ENCODE assay signal across 1 cellular context in genomic region chr14:37591311-37591940, GRCh38.
TF ChIP-seq lines count a peak whose summit lies in the region.

No MANE protein-coding gene starts in this region.

TF ChIP-seq in HepG2, 621 proteins besides CTCF, POLR2A, EP300 and RAD21 (continued from another document and continues in another):
- peak; percentile 28; the same call in 1 of the 2 replicates for TF ChIP-seq ARHGAP35 (CRISPR knock-in tag; IDR thresholded peaks at IDR 0.05; ENCODE audit: borderline replicate concordance)
- no peak for TF ChIP-seq YEATS2 (CRISPR knock-in tag; IDR thresholded peaks at IDR 0.05; ENCODE audit: borderline replicate concordance)
- no peak for TF ChIP-seq RARG (CRISPR knock-in tag; IDR thresholded peaks at IDR 0.05; ENCODE audit: low read depth)
- no peak for TF ChIP-seq ZNF280D (CRISPR knock-in tag; IDR thresholded peaks at IDR 0.05)
- TF ChIP-seq SOX5 (CRISPR knock-in tag; IDR thresholded peaks at IDR 0.05; ENCODE audit: borderline replicate concordance) = no peak
- no peak for TF ChIP-seq SRY (CRISPR knock-in tag; IDR thresholded peaks at IDR 0.05)
- no peak for TF ChIP-seq RBFOX2 (IDR thresholded peaks at IDR 0.05; ENCODE audit: low read depth, low read length)
- no peak for TF ChIP-seq PLRG1 (conservative IDR thresholded peaks at IDR 0.05)
- TF ChIP-seq ZNF639 (CRISPR knock-in tag; conservative IDR thresholded peaks at IDR 0.05) = no peak
- no peak for TF ChIP-seq ZNF580 (CRISPR knock-in tag; IDR thresholded peaks at IDR 0.05; ENCODE audit: borderline replicate concordance, low read depth)
- TF ChIP-seq ZNF451 (CRISPR knock-in tag; IDR thresholded peaks at IDR 0.05) = no peak
- TF ChIP-seq HMGXB3 (CRISPR knock-in tag; IDR thresholded peaks at IDR 0.05; ENCODE audit: borderline replicate concordance) = no peak
- TF ChIP-seq RELA (CRISPR knock-in tag; IDR thresholded peaks at IDR 0.05) = no peak
- no peak for TF ChIP-seq ZNF362 (CRISPR knock-in tag; IDR thresholded peaks at IDR 0.05; ENCODE audit: borderline replicate concordance)
- TF ChIP-seq ATM (IDR thresholded peaks at IDR 0.05; ENCODE audit: borderline replicate concordance) = no peak
- no peak for TF ChIP-seq JUN (CRISPR knock-in tag; IDR thresholded peaks at IDR 0.05)
- no peak for TF ChIP-seq ZNF800 (CRISPR knock-in tag; IDR thresholded peaks at IDR 0.05)
- no peak for TF ChIP-seq U2AF1 (optimal IDR thresholded peaks at IDR 0.05; ENCODE audit: low read depth, low read length)
- TF ChIP-seq DPF2 (CRISPR knock-in tag; IDR thresholded peaks at IDR 0.05; ENCODE audit: borderline replicate concordance, low read depth) = no peak
- TF ChIP-seq ZNF317 (CRISPR knock-in tag; IDR thresholded peaks at IDR 0.05) = no peak
- TF ChIP-seq ZFP90 (CRISPR knock-in tag; IDR thresholded peaks at IDR 0.05; ENCODE audit: borderline replicate concordance) = no peak
- no peak for TF ChIP-seq ZNF207 (IDR thresholded peaks at IDR 0.05; ENCODE audit: borderline replicate concordance)
- TF ChIP-seq GATAD2A (CRISPR knock-in tag; IDR thresholded peaks at IDR 0.05) = no peak
- TF ChIP-seq ATF5 (CRISPR knock-in tag; IDR thresholded peaks at IDR 0.05; ENCODE audit: low read depth) = no peak; the same call in 1 of the 2 replicates
- TF ChIP-seq ZFP62 (CRISPR knock-in tag; IDR thresholded peaks at IDR 0.05) = no peak
- TF ChIP-seq GMEB2 (CRISPR knock-in tag; IDR thresholded peaks at IDR 0.05; ENCODE audit: low read depth) = no peak
- TF ChIP-seq SOX13 (IDR thresholded peaks at IDR 0.05) = no peak
- TF ChIP-seq SOX13 (CRISPR knock-in tag; conservative IDR thresholded peaks at IDR 0.05 in 1 of 2, IDR thresholded peaks at IDR 0.05 in 1 of 2) = no peak
- TF ChIP-seq ZNF136 (CRISPR knock-in tag; IDR thresholded peaks at IDR 0.05; ENCODE audit: low read depth) = no peak
- TF ChIP-seq TCF12 (IDR thresholded peaks at IDR 0.05) = no peak
- TF ChIP-seq TCF12 (CRISPR knock-in tag; IDR thresholded peaks at IDR 0.05) = no peak
- no peak for TF ChIP-seq NFATC3 (CRISPR knock-in tag; IDR thresholded peaks at IDR 0.05)
- no peak for TF ChIP-seq CCAR2 (optimal IDR thresholded peaks at IDR 0.05; ENCODE audit: low read depth, low read length)
- TF ChIP-seq ZNF567 (CRISPR knock-in tag; IDR thresholded peaks at IDR 0.05; ENCODE audit: borderline replicate concordance) = no peak
- TF ChIP-seq LCORL (IDR thresholded peaks at IDR 0.05) = no peak
- no peak for TF ChIP-seq LCORL (CRISPR knock-in tag; IDR thresholded peaks at IDR 0.05)
- no peak for TF ChIP-seq CENPT (CRISPR knock-in tag; IDR thresholded peaks at IDR 0.05; ENCODE audit: low read depth)
- TF ChIP-seq ZNF724P (CRISPR knock-in tag; IDR thresholded peaks at IDR 0.05; ENCODE audit: borderline replicate concordance) = no peak
- TF ChIP-seq NR3C1 (CRISPR knock-in tag; IDR thresholded peaks at IDR 0.05) = no peak
- no peak for TF ChIP-seq FOXA1 (IDR thresholded peaks at IDR 0.05)
- 0 out of 2 replicates have a peak, but pooled peaks have one; percentile 27 for TF ChIP-seq FOXA1 (CRISPR knock-in tag; IDR thresholded peaks at IDR 0.05)
- TF ChIP-seq ZNF691 (CRISPR knock-in tag; IDR thresholded peaks at IDR 0.05; ENCODE audit: borderline replicate concordance, low read depth) = no peak
- no peak for TF ChIP-seq KDM6A (CRISPR knock-in tag; IDR thresholded peaks at IDR 0.05; ENCODE audit: low read depth)
- 0 out of 2 replicates have a peak, but pooled peaks have one; percentile 48 for TF ChIP-seq NFIB (CRISPR knock-in tag; IDR thresholded peaks at IDR 0.05; ENCODE audit: borderline replicate concordance)
- TF ChIP-seq ZNF709 (CRISPR knock-in tag; IDR thresholded peaks at IDR 0.05) = no peak
- no peak for TF ChIP-seq CBX5 (CRISPR knock-in tag; IDR thresholded peaks at IDR 0.05; ENCODE audit: borderline replicate concordance)
- no peak for TF ChIP-seq MIER3 (CRISPR knock-in tag; IDR thresholded peaks at IDR 0.05; ENCODE audit: borderline replicate concordance)
- TF ChIP-seq SALL1 (CRISPR knock-in tag; IDR thresholded peaks at IDR 0.05) = peak; percentile 33; the same call in 1 of the 2 replicates
- no peak for TF ChIP-seq ZFP37 (CRISPR knock-in tag; IDR thresholded peaks at IDR 0.05; ENCODE audit: borderline replicate concordance)
- TF ChIP-seq RORA (CRISPR knock-in tag; IDR thresholded peaks at IDR 0.05) = no peak
- no peak; the same call in none of the 2 replicates for TF ChIP-seq ZNF574 (CRISPR knock-in tag; IDR thresholded peaks at IDR 0.05)
- TF ChIP-seq PRMT3 (CRISPR knock-in tag; IDR thresholded peaks at IDR 0.05; ENCODE audit: borderline replicate concordance, low read depth) = no peak
- TF ChIP-seq SCMH1 (CRISPR knock-in tag; IDR thresholded peaks at IDR 0.05; ENCODE audit: borderline replicate concordance) = no peak
